In the genomic region with DNA sequence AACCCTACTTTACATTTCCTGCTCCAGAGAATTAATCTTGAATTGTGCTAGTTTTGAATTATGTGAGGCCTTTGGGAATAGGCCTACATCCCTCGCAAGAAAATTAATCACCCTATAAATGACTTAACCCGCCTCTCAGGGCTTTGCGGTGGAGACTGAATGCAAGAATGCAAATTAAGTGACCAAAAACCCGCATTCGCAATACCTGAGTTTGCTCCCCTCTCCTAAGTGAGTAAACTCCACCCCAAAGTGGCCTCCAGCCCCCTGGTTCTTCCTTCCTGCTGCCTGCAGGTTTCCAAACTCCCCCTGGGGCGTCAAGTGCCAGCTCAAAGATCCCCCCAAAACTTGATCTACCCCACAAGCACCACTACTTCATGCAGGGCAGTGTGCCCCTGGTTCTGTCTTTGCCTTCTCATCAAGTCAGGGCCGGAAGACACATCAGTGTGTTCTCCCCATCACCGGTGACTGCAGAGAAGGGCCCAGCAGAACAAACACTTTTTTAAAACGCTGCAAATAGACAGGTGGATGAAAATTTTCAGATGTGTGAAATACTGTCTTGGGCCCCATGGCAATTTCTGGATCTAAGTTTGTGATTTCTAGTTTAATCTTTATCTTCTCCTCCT, we compare ENCODE assay signal across 1 cellular context.
TF ChIP-seq lines count a peak whose summit lies in the region.

No MANE protein-coding gene starts in this region.

TF ChIP-seq in GM12878, 131 proteins besides CTCF, POLR2A, EP300 and RAD21 (continued from another document):
- TF ChIP-seq USF2 (IDR thresholded peaks at IDR 0.05; ENCODE audit: borderline replicate concordance, low read depth, low read length): no peak
